ENCODE assay signal across 1 cellular context in genomic region chr6:35044145-35044745, GRCh38.
TF ChIP-seq lines count a peak whose summit lies in the region.

No MANE protein-coding gene starts in this region.

TF ChIP-seq in IMR-90, 13 proteins besides CTCF, POLR2A, EP300 and RAD21 (continued from another document):
- no peak for TF ChIP-seq ELK1 (IDR thresholded peaks at IDR 0.05; ENCODE audit: borderline replicate concordance, low read depth, low read length)
- no peak for TF ChIP-seq USF2 (IDR thresholded peaks at IDR 0.05; ENCODE audit: low read depth, low read length)
- TF ChIP-seq CEBPB (IDR thresholded peaks at IDR 0.05; ENCODE audit: low read depth, low read length): no peak
